In the genomic region with DNA sequence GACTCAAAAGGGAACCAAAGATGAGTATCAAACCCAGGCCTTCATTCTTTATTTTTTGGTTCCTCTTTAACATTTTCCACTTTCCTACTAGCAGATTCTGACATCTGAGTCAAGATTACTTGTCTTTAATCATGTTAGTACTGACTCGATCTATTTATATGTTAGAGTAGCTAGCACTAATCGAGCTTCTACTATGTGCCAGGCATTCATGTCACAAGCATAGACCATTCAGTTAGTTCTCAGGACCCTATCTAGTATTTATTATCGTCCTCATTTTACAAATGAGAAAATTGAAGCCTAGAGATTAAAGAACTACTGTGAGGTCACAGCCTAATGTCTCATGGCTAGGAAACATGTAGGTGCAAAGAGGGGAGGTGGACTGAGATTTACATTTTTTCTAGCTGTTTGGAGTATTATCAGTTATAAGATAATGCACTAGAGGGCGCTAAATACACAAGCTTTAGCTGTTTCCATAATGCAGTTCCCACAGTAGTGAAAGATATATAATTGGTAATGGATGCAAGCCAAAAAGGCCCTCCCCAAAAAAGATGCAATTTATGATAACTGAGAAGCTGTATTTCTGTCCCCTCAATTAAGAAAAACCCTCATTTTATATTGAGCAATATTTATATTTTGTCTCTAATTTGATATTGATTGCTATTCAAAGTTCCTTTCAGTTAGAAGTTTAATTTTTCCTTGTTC, we compare ENCODE assay signal across 8 cellular contexts. TPM values are rescaled to one million over a fixed set of nuclear protein-coding genes. Genes with fewer than 3 reads are reported as not detected.
A peak's percentile ranks its signal among the peaks of the same experiment; 100 is the strongest.
DNase-seq lines count a peak whose midpoint lies in the region; ATAC-seq and TF ChIP-seq lines count a peak whose summit lies in the region.

No MANE protein-coding gene starts in this region.

- H3K9me2 ChIP-seq in DOHH2 (replicated peaks; ENCODE audit: control insufficient read depth, low read length): no peaks in the 10 kb centered on the region
- no peaks in the 10 kb centered on the region for H3K9me2 ChIP-seq in PC-3 (replicated peaks; ENCODE audit: low read length)

- H3K9me3 ChIP-seq in DOHH2 (ENCODE audit: control insufficient read depth, insufficient read depth, low read length) (no peaks in the 10 kb centered on the region), PC-3 (ENCODE audit: low read length) (no peaks in the 10 kb centered on the region)

- intact Hi-C loops in PC-3 (cut with micrococcal nuclease): loop anchor here (1.0 to 10.0 kb wide), 7 partner anchors 10 to 448 kb away; no protein-coding TSS in a partner anchor

- H4K20me1 ChIP-seq in DOHH2 (ENCODE audit: control insufficient read depth, insufficient read depth, low read depth, low read length): 0 out of 2 replicates have a peak, but pooled peaks cover 4% of the 10 kb centered on the region
- H4K20me1 ChIP-seq in KMS-11 (ENCODE audit: insufficient read depth): no peaks in the 10 kb centered on the region
- no peaks in the 10 kb centered on the region for H4K20me1 ChIP-seq in PC-3 (ENCODE audit: low read length)

- peaks cover 56% of the 10 kb centered on the region for H3K4me1 ChIP-seq in DOHH2 (ENCODE audit: control insufficient read depth, low read length)
- H3K4me1 ChIP-seq in KMS-11 (ENCODE audit: low read depth, poor library complexity, severe bottlenecking): peaks cover 89% of the 10 kb centered on the region
- H3K4me1 ChIP-seq in PC-3 (ENCODE audit: insufficient read depth, low read length): peaks cover 43% of the 10 kb centered on the region

- H3K36me3 ChIP-seq in DOHH2 (ENCODE audit: control insufficient read depth, low read length) (peaks cover 33% of the 10 kb centered on the region), KMS-11 (ENCODE audit: insufficient read depth) (no peaks in the 10 kb centered on the region), PC-3 (ENCODE audit: low read depth, low read length) (no peaks in the 10 kb centered on the region)

- ATAC-seq in PC-3: no peak
- ATAC-seq in GM18909 (IDR thresholded peaks at IDR 0.05; ENCODE audit: poor library complexity, unreplicated experiment): no peak

- peak overlapping the region; percentile 85; the same call in 1 of the 2 replicates for H3K27ac ChIP-seq in DOHH2 (ENCODE audit: low read depth, low read length)
- peak overlapping the region; percentile 95 for H3K27ac ChIP-seq in KMS-11
- H3K27ac ChIP-seq in PC-3 (ENCODE audit: low read length): peak overlapping the region; percentile 93

- H3K27me3 ChIP-seq in DOHH2 (ENCODE audit: control insufficient read depth, low read length) (no peaks in the 10 kb centered on the region), KMS-11 (ENCODE audit: insufficient read depth, low read depth) (no peaks in the 10 kb centered on the region), PC-3 (ENCODE audit: low read length) (no peaks in the 10 kb centered on the region)

- CTCF ChIA-PET in PC-3 (lab: Charles Lee): interaction anchor here (0.6 to 1.5 kb wide), 8 partner anchors 25 to 72 kb away, joined by 3 to 12 read pairs (median 4); no protein-coding TSS in a partner anchor

- peak; percentile 93 for TF ChIP-seq CTCF in DOHH2 (IDR thresholded peaks at IDR 0.05; ENCODE audit: low read depth, low read length, poor library complexity, severe bottlenecking)
- TF ChIP-seq CTCF in KMS-11 (conservative IDR thresholded peaks at IDR 0.05; ENCODE audit: low read depth, low read length): peak; percentile 95
- TF ChIP-seq CTCF in PC-3 (conservative IDR thresholded peaks at IDR 0.05; ENCODE audit: low read depth, low read length): peak; percentile 81
- TF ChIP-seq CTCF in choroid plexus epithelial cell (conservative IDR thresholded peaks at IDR 0.05; ENCODE audit: low read depth, low read length): peak; percentile 63

- POLR2A ChIA-PET in PC-3 (lab: Charles Lee; ENCODE audit: unreplicated experiment): interaction anchor here (0.7 to 1.0 kb wide), 2 partner anchors 12 to 32 kb away, joined by 3 to 4 read pairs; no protein-coding TSS in a partner anchor

- H2AFZ ChIP-seq in KMS-11 (ENCODE audit: low read depth) (no peak overlapping the region), PC-3 (ENCODE audit: low read length) (no peak overlapping the region)

- H3F3A ChIP-seq in DOHH2 (ENCODE audit: control insufficient read depth, insufficient read depth) (peaks cover 46% of the 10 kb centered on the region), PC-3 (ENCODE audit: low read length, unreplicated experiment) (peaks cover 11% of the 10 kb centered on the region)

- H3K4me3 ChIP-seq in DOHH2 (ENCODE audit: low read length) (no peak overlapping the region), KMS-11 (IDR thresholded peaks at IDR 0.05; ENCODE audit: insufficient read depth, low read depth, low read length) (no peak overlapping the region), PC-3 (ENCODE audit: low read length) (no peak overlapping the region), choroid plexus epithelial cell (ENCODE audit: low read depth, low read length) (no peak overlapping the region)

- BruUV-seq in PC-3 (replicated peaks; lab: Mats Ljungman, UMichigan): no TSS peak

- peak overlapping the region; percentile 89; the same call in 1 of the 2 replicates for H3K9ac ChIP-seq in KMS-11
- peak overlapping the region; percentile 23 for H3K9ac ChIP-seq in PC-3 (ENCODE audit: low read length)

- H3K79me2 ChIP-seq in DOHH2 (ENCODE audit: control insufficient read depth, low read length): peaks cover 50% of the 10 kb centered on the region
- peaks cover 42% of the 10 kb centered on the region; the same call in 1 of the 2 replicates for H3K79me2 ChIP-seq in KMS-11 (ENCODE audit: insufficient read depth, low read depth)
- H3K79me2 ChIP-seq in PC-3 (ENCODE audit: low read length): peaks cover 26% of the 10 kb centered on the region

- DNase-seq in PC-3: peak; percentile 79
- peak; percentile 71 for DNase-seq in choroid plexus epithelial cell (ENCODE audit: low read depth)
- DNase-seq in myocyte (ENCODE audit: low read depth): peak; percentile 56
- no peak for DNase-seq in HPDE6-E6E7 (ENCODE audit: extremely low spot score)
- no peak for DNase-seq in islet precursor cell

- peak overlapping the region; percentile 96; the same call in 1 of the 2 replicates for H3K4me2 ChIP-seq in DOHH2 (ENCODE audit: low read length)
- peak overlapping the region; percentile 100 for H3K4me2 ChIP-seq in KMS-11
- peak overlapping the region; percentile 34; the same call in 1 of the 2 replicates for H3K4me2 ChIP-seq in PC-3 (ENCODE audit: low read length)

RNA-seq across cellular contexts. Expression of gene KMT2E, which starts 32.9 kb away (rescaled TPM):
- total RNA-seq in PC-3 (2014; rRNA removed) (21.8 and 27.4 TPM in 2 replicates), myocyte (42.4 and 51.7 TPM in 2 replicates)
- 23.3 TPM for polyA plus RNA-seq in myocyte (2012)

Comparison
In these comparisons a context has a peak if more than half of its experiments do, and no peak if none do; other contexts are left out.
1. H3K4me2 ChIP-seq: peak in every context shown above with its lines; median percentile 100 in KMS-11; 96 in DOHH2; 34 in PC-3.
2. DNase-seq: peak in PC-3 (single experiment), choroid plexus epithelial cell (single experiment) and myocyte (single experiment); none in HPDE6-E6E7 (single experiment) and islet precursor cell (single experiment).
3. Peak in every context shown above with its lines, with median percentiles within 50 percentile points of each other: H3K27ac ChIP-seq and CTCF ChIP-seq.